ENCODE assay signal across 18 cellular contexts in genomic region chr2:237993701-237994100, GRCh38.
"Had no signal": no experiment of that assay in that cellular context is flagged by ENCODE, and none has a peak within 500 bp of the region (broad histone marks: within the 10 kb centered on the region; RNA-seq: fewer than 3 reads in every experiment).

No MANE protein-coding gene starts in this region.

- H3K27ac ChIP-seq: coronary artery, lower lobe of right lung, neural progenitor cell, parathyroid adenoma, right lobe of liver, stomach, tibial artery had no signal

- DNase-seq: hypothalamus; left ventricle myocardium superior; lower lobe of right lung; right lobe of liver; small intestine; stimulated activated CD4-positive, alpha-beta T cell treated with anti-CD3 and anti-CD28 coated beads, Interleukin-12 subunit alpha, Interleukin-12 subunit beta, amount 100 ng/mL, for 4 hours; stimulated activated CD4-positive, alpha-beta T cell treated with anti-CD3 and anti-CD28 coated beads, Interleukin-1b, Interleukin-23, amount 100 ng/mL, for 48 hours; stimulated activated CD4-positive, alpha-beta T cell treated with anti-CD3 and anti-CD28 coated beads, Interleukin-4, amount 100 ng/mL, for 1 hour; stimulated activated CD8-positive, alpha-beta memory T cell treated with anti-CD3 and anti-CD28 coated beads, Interleukin-4, amount 100 ng/mL, for 48 hours; stimulated activated naive CD4-positive, alpha-beta T cell treated with Interleukin-2 at 50 U/mL for 16 hours; stomach; tibial artery had no signal

- H3K27me3 ChIP-seq: neural progenitor cell, right lobe of liver, stomach, tibial artery had no signal

- H3K4me3 ChIP-seq: coronary artery, lower lobe of right lung, neural progenitor cell, right lobe of liver, stomach, tibial artery had no signal

- H3K9me3 ChIP-seq: lower lobe of right lung, right lobe of liver, stomach, tibial artery had no signal

- H3K27ac Mint-ChIP-seq: neural progenitor cell, type B pancreatic cell had no signal

- H3K36me3 ChIP-seq: neural progenitor cell had no signal

- H3K27me3 Mint-ChIP-seq: naive thymus-derived CD8-positive, alpha-beta T cell; progenitor cell of endocrine pancreas; type B pancreatic cell had no signal

- H3K9me3 Mint-ChIP-seq: naive thymus-derived CD8-positive, alpha-beta T cell; type B pancreatic cell had no signal

- H3K4me1 ChIP-seq: lower lobe of right lung, neural progenitor cell, parathyroid adenoma, right lobe of liver had no signal

- ATAC-seq: left ventricle myocardium superior; lower lobe of right lung; naive thymus-derived CD8-positive, alpha-beta T cell; right lobe of liver had no signal

- H3K4me3 Mint-ChIP-seq: naive thymus-derived CD8-positive, alpha-beta T cell; neural progenitor cell; type B pancreatic cell had no signal
